ENCODE assay signal across 1 cellular context in genomic region chr16:4944333-4945281, GRCh38.
TF ChIP-seq lines count a peak whose summit lies in the region.

No MANE protein-coding gene starts in this region.

TF ChIP-seq in HepG2, 621 proteins besides CTCF, POLR2A, EP300 and RAD21 (continued from another document and continues in another):
- peak; percentile 55; the same call in 1 of the 2 replicates for TF ChIP-seq ZFP91 (CRISPR knock-in tag; IDR thresholded peaks at IDR 0.05; ENCODE audit: borderline replicate concordance)
- TF ChIP-seq PAF1 (CRISPR knock-in tag; IDR thresholded peaks at IDR 0.05) = no peak
- TF ChIP-seq SKIL (CRISPR knock-in tag; IDR thresholded peaks at IDR 0.05; ENCODE audit: borderline replicate concordance) = peak; percentile 53; the same call in 1 of the 2 replicates
- TF ChIP-seq ZNF577 (CRISPR knock-in tag; IDR thresholded peaks at IDR 0.05; ENCODE audit: borderline replicate concordance, low read depth) = no peak
- no peak for TF ChIP-seq CSRNP1 (CRISPR knock-in tag; IDR thresholded peaks at IDR 0.05)
- peak; percentile 100 for TF ChIP-seq ATF3 (CRISPR knock-in tag; IDR thresholded peaks at IDR 0.05)
- TF ChIP-seq ZNF331 (CRISPR knock-in tag; IDR thresholded peaks at IDR 0.05) = peak; percentile 88
- no peak for TF ChIP-seq TAF1 (CRISPR knock-in tag; IDR thresholded peaks at IDR 0.05)
- peak; percentile 39 for TF ChIP-seq ZNF143 (CRISPR knock-in tag; IDR thresholded peaks at IDR 0.05)
- TF ChIP-seq ZNF354B (CRISPR knock-in tag; IDR thresholded peaks at IDR 0.05) = no peak
- TF ChIP-seq SCMH1 (CRISPR knock-in tag; IDR thresholded peaks at IDR 0.05; ENCODE audit: borderline replicate concordance) = no peak
- peak; percentile 82; the same call in 1 of the 2 replicates for TF ChIP-seq SIN3A (IDR thresholded peaks at IDR 0.05; ENCODE audit: borderline replicate concordance, low read depth, low read length)
- TF ChIP-seq PHF8 (CRISPR knock-in tag; IDR thresholded peaks at IDR 0.05) = peak; percentile 51; the same call in 1 of the 2 replicates
- no peak for TF ChIP-seq ZNF749 (CRISPR knock-in tag; IDR thresholded peaks at IDR 0.05; ENCODE audit: borderline replicate concordance)
- no peak; the same call in 1 of the 2 replicates for TF ChIP-seq ZNF772 (CRISPR knock-in tag; IDR thresholded peaks at IDR 0.05)
- peak; percentile 20; the same call in 1 of the 2 replicates for TF ChIP-seq CBFB (CRISPR knock-in tag; IDR thresholded peaks at IDR 0.05)
- no peak for TF ChIP-seq PTBP1 (IDR thresholded peaks at IDR 0.05; ENCODE audit: low read depth, low read length, poor library complexity, severe bottlenecking)
- TF ChIP-seq ZBTB26 (CRISPR knock-in tag; IDR thresholded peaks at IDR 0.05; ENCODE audit: borderline replicate concordance) = no peak; the same call in 1 of the 2 replicates
- no peak for TF ChIP-seq ZNF318 (CRISPR knock-in tag; IDR thresholded peaks at IDR 0.05)
- TF ChIP-seq SRF (IDR thresholded peaks at IDR 0.05; ENCODE audit: low read depth, low read length) = no peak; the same call in 1 of the 2 replicates
- no peak; a peak in 1 of 4 replicates for TF ChIP-seq HMGXB4 (CRISPR knock-in tag; IDR thresholded peaks at IDR 0.05; ENCODE audit: borderline replicate concordance in 1 of 2, low read depth in 1 of 2)
- no peak for TF ChIP-seq HINFP (CRISPR knock-in tag; IDR thresholded peaks at IDR 0.05; ENCODE audit: low read depth)
- no peak for TF ChIP-seq BRD4 (CRISPR knock-in tag; IDR thresholded peaks at IDR 0.05)
- TF ChIP-seq SP1 (IDR thresholded peaks at IDR 0.05) = no peak
- TF ChIP-seq SP1 (CRISPR knock-in tag; IDR thresholded peaks at IDR 0.05) = no peak
- no peak for TF ChIP-seq MED13 (CRISPR knock-in tag; IDR thresholded peaks at IDR 0.05)
- no peak for TF ChIP-seq HMGA1 (CRISPR knock-in tag; conservative IDR thresholded peaks at IDR 0.05)
- no peak for TF ChIP-seq HNF4G (IDR thresholded peaks at IDR 0.05; ENCODE audit: borderline replicate concordance, low read depth, low read length)
- no peak; the same call in 1 of the 2 replicates for TF ChIP-seq HNF4G (CRISPR knock-in tag; IDR thresholded peaks at IDR 0.05; ENCODE audit: borderline replicate concordance, low read depth)
- no peak for TF ChIP-seq NPAS2 (CRISPR knock-in tag; IDR thresholded peaks at IDR 0.05; ENCODE audit: borderline replicate concordance)
- TF ChIP-seq CREB1 (IDR thresholded peaks at IDR 0.05) = peak; percentile 65
- peak; percentile 60 for TF ChIP-seq CREB1 (CRISPR knock-in tag; IDR thresholded peaks at IDR 0.05)
- TF ChIP-seq PLRG1 (conservative IDR thresholded peaks at IDR 0.05) = no peak
- TF ChIP-seq ATF2 (CRISPR knock-in tag; IDR thresholded peaks at IDR 0.05) = peak; percentile 81
- no peak for TF ChIP-seq CENPX (CRISPR knock-in tag; IDR thresholded peaks at IDR 0.05)
- TF ChIP-seq PRDM4 (CRISPR knock-in tag; IDR thresholded peaks at IDR 0.05; ENCODE audit: borderline replicate concordance) = no peak
